In the genomic region with DNA sequence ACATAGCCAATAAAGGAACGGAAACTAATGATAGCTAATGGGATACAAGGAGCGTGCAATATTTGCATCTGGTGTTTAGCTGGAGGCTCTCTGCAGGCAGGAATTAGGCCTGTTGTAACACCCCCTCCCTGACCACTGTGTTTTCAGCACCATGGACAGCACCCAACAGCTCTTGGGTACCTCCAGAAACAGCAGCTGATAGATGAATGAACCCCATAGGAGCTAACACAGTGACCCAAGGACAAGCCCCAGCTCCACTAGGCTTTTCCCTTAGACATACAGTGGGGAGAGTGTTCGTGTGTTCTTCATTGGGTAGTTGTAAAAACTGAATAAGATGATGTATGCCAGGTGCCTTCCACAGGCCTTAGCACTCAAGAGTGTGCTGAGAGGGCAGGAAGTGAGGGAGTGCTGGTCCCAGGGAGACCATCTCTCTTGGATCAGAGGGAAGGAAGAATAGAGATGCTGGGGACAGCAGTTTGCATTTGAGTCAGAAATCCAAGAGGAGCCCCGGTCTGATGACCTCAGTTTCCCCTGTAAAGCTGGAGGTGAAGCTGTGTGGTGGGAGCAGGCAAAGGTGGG, we compare ENCODE assay signal across 16 cellular contexts.
DNase-seq lines count a peak whose midpoint lies in the region; ATAC-seq and TF ChIP-seq lines count a peak whose summit lies in the region.
"Had no signal": no experiment of that assay in that cellular context is flagged by ENCODE, and none has a peak within 500 bp of the region (broad histone marks: within the 10 kb centered on the region; RNA-seq: fewer than 3 reads in every experiment).

No MANE protein-coding gene starts in this region.

- no peak overlapping the region for H4K5ac ChIP-seq in H9 (ENCODE audit: insufficient read length, low read depth, low read length)

- no peak overlapping the region for H3K27ac ChIP-seq in H9 (ENCODE audit: insufficient read length, low read depth, low read length)
- H3K27ac ChIP-seq in SJCRH30, result no peak overlapping the region
- H3K27ac ChIP-seq: PC-9 had no signal

- H3K36me3 Mint-ChIP-seq in Caco-2 (ENCODE audit: insufficient read depth, unreplicated experiment) (no peaks in the 10 kb centered on the region), H9 (ENCODE audit: insufficient read depth in 1 of 3, low read depth in 3 of 3) (peaks cover 0 to 4% (median 0%) of the 10 kb centered on the region in 3 experiments; a peak in 2 of 7 replicates)
- H3K36me3 Mint-ChIP-seq: activated naive CD8-positive, alpha-beta T cell had no signal

- no peaks in the 10 kb centered on the region for H3K4me1 Mint-ChIP-seq in Caco-2 (ENCODE audit: low read depth, unreplicated experiment)
- H3K4me1 Mint-ChIP-seq in H9, result no peaks in the 10 kb centered on the region

- H3K18ac ChIP-seq in H9 (ENCODE audit: insufficient read length, low read depth, low read length), result no peak overlapping the region

- H3K4me2 ChIP-seq in H9 (ENCODE audit: insufficient read depth, insufficient read length, low read length), result no peak overlapping the region
- H3K4me2 ChIP-seq: PC-9 had no signal

- no CpG with 5 or more reads among the region's 4 CpGs for WGBS in H9 (ENCODE audit: extremely low coverage, insufficient read length, low lambda C conversion rate)

- intact Hi-C loops in Caco-2 (cut with micrococcal nuclease; ENCODE audit: unreplicated experiment) (no loop called here), sciatic nerve (cut with DNase I) (no loop called here)

- H3K23me2 ChIP-seq in H9 (ENCODE audit: insufficient read length, low read depth, low read length, poor library complexity, severe bottlenecking), result no peaks in the 10 kb centered on the region

- no peak overlapping the region for H2BK120ac ChIP-seq in H9 (ENCODE audit: low read depth, low read length, poor library complexity, severe bottlenecking)

- H3K4me1 ChIP-seq in Caco-2, result no peaks in the 10 kb centered on the region
- no peaks in the 10 kb centered on the region for H3K4me1 ChIP-seq in H9 (ENCODE audit: insufficient read depth, low read length)
- H3K4me1 ChIP-seq in SJCRH30, result no peaks in the 10 kb centered on the region

- peaks cover 1% of the 10 kb centered on the region; the same call in 1 of the 2 replicates for H3K27me3 ChIP-seq in Caco-2 (replicated peaks; ENCODE audit: control insufficient read depth, insufficient read depth, low read length)
- H3K27me3 ChIP-seq in H9 (ENCODE audit: insufficient read depth, low read length), result no peaks in the 10 kb centered on the region; the same call in 1 of the 2 replicates
- no peaks in the 10 kb centered on the region; the same call in 1 of the 2 replicates for H3K27me3 ChIP-seq in SJCRH30

- H3K79me2 ChIP-seq in H9 (ENCODE audit: insufficient read depth, low read length), result no peaks in the 10 kb centered on the region

- no peaks in the 10 kb centered on the region for H4K20me1 ChIP-seq in H9 (ENCODE audit: control insufficient read depth, insufficient read depth, insufficient read length)

- no peak overlapping the region for H3K56ac ChIP-seq in H9 (ENCODE audit: insufficient read length, low read depth, low read length)

- no peak overlapping the region for H3K4me3 Mint-ChIP-seq in Caco-2 (ENCODE audit: unreplicated experiment)
- H3K4me3 Mint-ChIP-seq in H9, result no peak overlapping the region
- H3K4me3 Mint-ChIP-seq: activated naive CD8-positive, alpha-beta T cell; dendritic cell treated with granulocyte-macrophage colony-stimulating factor and Interleukin-4, amounts not matched to agents 40 ng/mL and 50 ng/mL, for 4 days; stimulated activated naive CD8-positive, alpha-beta T cell treated with anti-CD3 and anti-CD28 coated beads, Interleukin-15, Interleukin-2, amounts not matched to agents 100 ng/mL and 50 ng/mL, for 24 hours had no signal

- H3K27ac Mint-ChIP-seq in Caco-2 (ENCODE audit: unreplicated experiment) (no peak overlapping the region), H9 (no peak overlapping the region)
- H3K27ac Mint-ChIP-seq: activated naive CD8-positive, alpha-beta T cell; dendritic cell treated with granulocyte-macrophage colony-stimulating factor and Interleukin-4, amounts not matched to agents 40 ng/mL and 50 ng/mL, for 4 days; stimulated activated naive CD8-positive, alpha-beta T cell treated with anti-CD3 and anti-CD28 coated beads, Interleukin-15, Interleukin-2, amounts not matched to agents 100 ng/mL and 50 ng/mL, for 24 hours had no signal

- DNase-seq in Caco-2 (peak; percentile 65 to 71), H9 (peak; percentile 58), SJCRH30 (peak; percentile 70 to 83), iPS-NIHi11 (ENCODE audit: low spot score) (peak; percentile 70), GM10266 (ENCODE audit: extremely low spot score) (no peak), sciatic nerve (ENCODE audit: low spot score) (no peak)
- DNase-seq in NK-92 treated with Interleukin-12 subunit alpha and Interleukin-12 subunit beta, amount 100 ng/mL, for 24 hours (lab: John Stamatoyannopoulos, UW), result no peak
- DNase-seq: DMS79 treated with DMSO at 0.1 percent for 48 hours, foreskin fibroblast, kidney glomerular epithelial cell, NCI-H1930 had no signal

- POLR2A ChIA-PET in Caco-2 (lab: Charles Lee), result no interaction called here

- H3K9me3 Mint-ChIP-seq in Caco-2 (ENCODE audit: unreplicated experiment) (peaks cover 8% of the 10 kb centered on the region), H9 (peaks cover 6 to 74% of the 10 kb centered on the region in 2 experiments)
- H3K9me3 Mint-ChIP-seq: stimulated activated naive CD8-positive, alpha-beta T cell treated with anti-CD3 and anti-CD28 coated beads, Interleukin-15, Interleukin-2, amounts not matched to agents 100 ng/mL and 50 ng/mL, for 24 hours had no signal

- H2AK5ac ChIP-seq in H9 (ENCODE audit: insufficient read length, low read length), result no peak overlapping the region

- TF ChIP-seq CTCF in Caco-2 (IDR thresholded peaks at IDR 0.05; ENCODE audit: insufficient read depth in 1 of 2, low read depth in 1 of 2, low read length in 1 of 2, severe bottlenecking in 1 of 2, unreplicated experiment in 1 of 2), result no peak
- TF ChIP-seq CTCF in H9 (conservative IDR thresholded peaks at IDR 0.05), result no peak
- TF ChIP-seq CTCF in GM10266 (IDR thresholded peaks at IDR 0.05; ENCODE audit: control insufficient read depth, insufficient read depth, low read depth, missing control alignments), result no peak

- CTCF ChIA-PET in Caco-2 (lab: Charles Lee), result no interaction called here

- no peaks in the 10 kb centered on the region for H3K79me1 ChIP-seq in H9 (ENCODE audit: insufficient read depth, low read depth, low read length, poor library complexity, severe bottlenecking)

- H2BK15ac ChIP-seq in H9 (ENCODE audit: low read depth, low read length), result no peak overlapping the region

- H3K9ac ChIP-seq in H9 (ENCODE audit: extremely low read depth, insufficient read length, low read length), result no peak overlapping the region

- H3K23ac ChIP-seq in H9 (ENCODE audit: insufficient read length, low read depth, low read length), result no peak overlapping the region

- H4K91ac ChIP-seq in H9 (ENCODE audit: insufficient read length, low read depth, low read length), result no peak overlapping the region

- no peak overlapping the region for H2BK12ac ChIP-seq in H9 (ENCODE audit: insufficient read length, low read depth, low read length)

- H3K27me3 Mint-ChIP-seq in Caco-2 (ENCODE audit: insufficient read depth, unreplicated experiment), result peaks cover 22% of the 10 kb centered on the region
- H3K27me3 Mint-ChIP-seq in H9 (ENCODE audit: low read depth), result peaks cover 60% of the 10 kb centered on the region
- H3K27me3 Mint-ChIP-seq: stimulated activated naive CD8-positive, alpha-beta T cell treated with anti-CD3 and anti-CD28 coated beads, Interleukin-15, Interleukin-2, amounts not matched to agents 100 ng/mL and 50 ng/mL, for 24 hours had no signal

- no peak overlapping the region for H2AFZ ChIP-seq in H9 (ENCODE audit: low read length)
- H2AFZ ChIP-seq: PC-9 had no signal

- H3K14ac ChIP-seq in H9 (ENCODE audit: insufficient read depth, low read length), result no peak overlapping the region

- ATAC-seq in HG02588 (IDR thresholded peaks at IDR 0.05; ENCODE audit: unreplicated experiment) (no peak), sciatic nerve (no peak)

- no peak overlapping the region for H4K8ac ChIP-seq in H9 (replicated peaks; ENCODE audit: insufficient read length, low read depth, low read length)

- H3K9me3 ChIP-seq in Caco-2 (no peaks in the 10 kb centered on the region), H9 (ENCODE audit: control insufficient read depth, low read depth, low read length) (no peaks in the 10 kb centered on the region), SJCRH30 (replicated peaks) (no peaks in the 10 kb centered on the region)

- H3K4me3 ChIP-seq in Caco-2 (ENCODE audit: low read depth, low read length) (no peak overlapping the region), SJCRH30 (no peak overlapping the region)
- H3K4me3 ChIP-seq: PC-9 had no signal

- H3K4ac ChIP-seq in H9 (ENCODE audit: low read depth, low read length), result no peak overlapping the region

- H3T11ph ChIP-seq in H9 (ENCODE audit: low read length), result no peak overlapping the region

- BruUV-seq in Caco-2 (replicated peaks; lab: Mats Ljungman, UMichigan), result no TSS peak

- H2BK20ac ChIP-seq in H9 (ENCODE audit: low read depth, low read length, poor library complexity, severe bottlenecking), result no peak overlapping the region

- H3K36me3 ChIP-seq in Caco-2 (ENCODE audit: control insufficient read depth, insufficient read depth, low read length) (no peaks in the 10 kb centered on the region), SJCRH30 (no peaks in the 10 kb centered on the region)

- H2BK5ac ChIP-seq in H9 (ENCODE audit: insufficient read length, low read length), result no peak overlapping the region

Comparison
In these comparisons a context has a peak if more than half of its experiments do, and no peak if none do; other contexts are left out.
1. DNase-seq: peak in Caco-2 (2 of 2), H9 (single experiment), SJCRH30 (2 of 2) and iPS-NIHi11 (single experiment); none in GM10266 (single experiment), sciatic nerve (single experiment) and NK-92 treated with Interleukin-12 subunit alpha and Interleukin-12 subunit beta, amount 100 ng/mL, for 24 hours (single experiment).